19 cellular contexts compared by ENCODE assay signal in genomic region chr9:81649475-81649874, GRCh38. TPM values are rescaled to one million over a fixed set of nuclear protein-coding genes. Genes with fewer than 3 reads are reported as not detected.
DNase-seq lines count a peak whose midpoint lies in the region; TF ChIP-seq lines count a peak whose summit lies in the region.
"Had no signal": no experiment of that assay in that cellular context is flagged by ENCODE, and none has a peak within 500 bp of the region (broad histone marks: within the 10 kb centered on the region; RNA-seq: fewer than 3 reads in every experiment).

No MANE protein-coding gene starts in this region.

- TF ChIP-seq CTCF in glutamatergic neuron (IDR thresholded peaks at IDR 0.05; ENCODE audit: partially characterized antibody, unreplicated experiment), result no peak

- peaks cover 4% of the 10 kb centered on the region for H3K36me3 Mint-ChIP-seq in glutamatergic neuron (ENCODE audit: unreplicated experiment)

- H3K27ac Mint-ChIP-seq in glutamatergic neuron (ENCODE audit: unreplicated experiment), result peak overlapping the region; percentile 98
- H3K27ac Mint-ChIP-seq: activated T-cell treated with anti-CD3 and anti-CD28 coated beads, Interleukin-2, amount 50 U/mL, for 72 hours had no signal

- DNase-seq in COLO668 (lab: John Stamatoyannopoulos, UW; ENCODE audit: unreplicated experiment) (peak; percentile 76), NCI-H2081 treated with DMSO at 0.1 percent for 48 hours (lab: John Stamatoyannopoulos, UW) (peak; percentile 59), NCI-H82 treated with DMSO at 0.1 percent for 48 hours (lab: John Stamatoyannopoulos, UW; ENCODE audit: unreplicated experiment) (peak; percentile 28), glutamatergic neuron (peak; percentile 63), nucleus accumbens (lab: John Stamatoyannopoulos, UW) (no peak), T-helper 2 cell (no peak)
- no peak for DNase-seq in stimulated activated CD4-positive, alpha-beta T cell treated with anti-CD3 and anti-CD28 coated beads, Interleukin-2, amount 100 ng/mL, for 48 hours
- DNase-seq in activated naive CD4-positive, alpha-beta T cell (lab: John Stamatoyannopoulos, UW), result no peak
- DNase-seq: activated T-cell treated with anti-CD3 and anti-CD28 coated beads, Interleukin-2, amount 50 U/mL, for 72 hours; C1 segment of cervical spinal cord; colonic mucosa; DMS 273 treated with DMSO at 0.1 percent for 48 hours; foreskin fibroblast; GF-D8; hypothalamus; kidney glomerular epithelial cell; NCI-H1694; NCI-H526; substantia nigra had no signal

- peaks cover 22% of the 10 kb centered on the region for H3K27me3 Mint-ChIP-seq in glutamatergic neuron (ENCODE audit: unreplicated experiment)

- H3K4me3 Mint-ChIP-seq in glutamatergic neuron (ENCODE audit: unreplicated experiment), result peak overlapping the region; percentile 82
- H3K4me3 Mint-ChIP-seq: activated T-cell treated with anti-CD3 and anti-CD28 coated beads, Interleukin-2, amount 50 U/mL, for 72 hours had no signal

- peaks cover 25% of the 10 kb centered on the region for H3K9me3 Mint-ChIP-seq in glutamatergic neuron (ENCODE audit: unreplicated experiment)
- H3K9me3 Mint-ChIP-seq: activated T-cell treated with anti-CD3 and anti-CD28 coated beads, Interleukin-2, amount 50 U/mL, for 72 hours had no signal

- peaks cover 61% of the 10 kb centered on the region for H3K4me1 Mint-ChIP-seq in glutamatergic neuron (ENCODE audit: low read depth, unreplicated experiment)

RNA-seq across cellular contexts. Expression of gene TLE1, which starts 39.9 kb away (rescaled TPM):
- total RNA-seq in glutamatergic neuron (ENCODE audit: unreplicated experiment), result 345 TPM

Comparison
In these comparisons a context has a peak if more than half of its experiments do, and no peak if none do; other contexts are left out.
1. DNase-seq: peak in COLO668 (single experiment), NCI-H2081 treated with DMSO at 0.1 percent for 48 hours (single experiment), NCI-H82 treated with DMSO at 0.1 percent for 48 hours (single experiment) and glutamatergic neuron (single experiment); none in stimulated activated CD4-positive, alpha-beta T cell treated with anti-CD3 and anti-CD28 coated beads, Interleukin-2, amount 100 ng/mL, for 48 hours (0 of 2), nucleus accumbens (0 of 56), activated naive CD4-positive, alpha-beta T cell (0 of 4) and T-helper 2 cell (0 of 5).